ENCODE assay signal across 1 cellular context in genomic region chrX:46595084-46595483, GRCh38.
TF ChIP-seq lines count a peak whose summit lies in the region.

No MANE protein-coding gene starts in this region.

TF ChIP-seq in WTC11, 78 proteins besides CTCF, POLR2A, EP300 and RAD21 (continued from another document):
- no peak for TF ChIP-seq ATF2 (CRISPR knock-in tag; IDR thresholded peaks at IDR 0.05; ENCODE audit: borderline replicate concordance, low read depth)
- TF ChIP-seq E2F1 (CRISPR knock-in tag; IDR thresholded peaks at IDR 0.05), result no peak
- TF ChIP-seq FOXK1 (CRISPR knock-in tag; IDR thresholded peaks at IDR 0.05), result no peak
TF ChIP-seq in WTC11: peak in this region for 0.
